Comparison of ENCODE assay signal across 8 cellular contexts in the genomic region with DNA sequence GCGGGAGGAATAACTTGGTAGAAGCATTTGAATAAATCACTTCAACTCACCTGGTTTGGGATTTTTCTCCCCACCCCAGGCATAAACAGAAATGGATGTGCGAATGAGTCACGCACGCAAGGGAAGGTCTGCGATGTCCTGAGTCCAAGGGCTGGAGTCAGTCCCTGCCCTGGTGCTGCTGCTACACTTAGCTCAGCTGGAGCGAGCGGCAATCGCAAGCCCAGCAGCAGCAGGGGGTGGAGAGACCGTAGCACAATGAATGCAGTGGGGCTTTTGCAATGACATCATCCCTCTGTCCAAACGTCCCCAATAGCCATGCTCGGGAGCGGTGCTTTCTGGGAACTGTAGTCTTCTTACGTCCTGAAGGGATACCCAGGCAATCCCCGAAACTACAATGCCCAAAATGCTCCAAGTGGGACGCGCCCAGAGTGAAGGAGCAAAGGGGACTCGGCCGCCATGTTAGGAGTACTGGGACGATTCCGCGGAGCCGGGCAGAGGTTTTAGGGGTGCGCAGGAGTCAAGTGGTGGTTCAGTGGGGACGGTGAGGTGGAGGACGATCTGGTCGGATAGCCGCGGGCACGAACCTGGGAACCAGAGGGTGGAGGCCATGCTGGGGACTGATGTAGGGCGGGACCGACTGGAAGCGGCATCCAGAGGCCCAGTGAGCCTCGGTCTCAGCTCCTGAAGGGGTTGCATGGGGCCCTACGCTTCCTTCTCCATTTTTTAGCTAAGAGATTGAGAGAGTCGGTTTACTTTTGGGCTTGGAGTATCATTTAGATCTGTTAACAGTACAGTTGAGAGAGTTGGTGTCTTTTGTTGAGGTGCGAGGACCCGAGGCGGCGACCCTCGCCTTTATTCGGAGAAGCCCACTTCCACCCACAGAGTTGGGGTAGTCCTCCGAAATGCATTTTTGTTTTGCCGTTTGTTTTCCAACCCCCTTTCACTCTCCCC. TPM values are rescaled to one million over a fixed set of nuclear protein-coding genes. Genes with fewer than 3 reads are reported as not detected.
DNase-seq lines count a peak whose midpoint lies in the region; ATAC-seq and TF ChIP-seq lines count a peak whose summit lies in the region.

A gene with protein sequence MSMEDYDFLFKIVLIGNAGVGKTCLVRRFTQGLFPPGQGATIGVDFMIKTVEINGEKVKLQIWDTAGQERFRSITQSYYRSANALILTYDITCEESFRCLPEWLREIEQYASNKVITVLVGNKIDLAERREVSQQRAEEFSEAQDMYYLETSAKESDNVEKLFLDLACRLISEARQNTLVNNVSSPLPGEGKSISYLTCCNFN (minus strand): TSS at position 257 of the 951 bp plus-strand sequence. CDS start 74,581 bp downstream, outside the sequence.

- H3K4me1 Mint-ChIP-seq in immature natural killer cell: peaks cover 5 to 19% of the 10 kb centered on the region in 2 donors

- H3K27me3 ChIP-seq in AG04450 (ENCODE audit: control insufficient read depth, insufficient read depth, low read length): no peaks in the 10 kb centered on the region

- H3K4me3 ChIP-seq in AG04450 (ENCODE audit: low read depth, low read length) (peak within 1 kb of the TSS; percentile 93), WI38 (ENCODE audit: low read depth, low read length) (peak within 1 kb of the TSS; percentile 97)

- H3K36me3 Mint-ChIP-seq in immature natural killer cell: peaks cover 3 to 9% (median 7%) of the 10 kb centered on the region in 3 donors

- CTCF ChIA-PET in AG04450 (lab: Charles Lee): interaction anchor here (0.5 to 1.0 kb wide), 4 partner anchors 55 to 205 kb away, joined by 3 to 6 read pairs (median 4); no protein-coding TSS in a partner anchor

- H3K27ac ChIP-seq in AG04450 (ENCODE audit: low read depth, low read length) (peak within 1 kb of the TSS; percentile 89), caudate nucleus (ENCODE audit: low read depth, low read length) (peak within 1 kb of the TSS; percentile 95)

- no peaks in the 10 kb centered on the region for H3K9me3 Mint-ChIP-seq in immature natural killer cell

- DNase-seq in AG04450 (ENCODE audit: low read depth, low spot score) (peak; percentile 99), NCI-H2196 treated with DMSO at 0.1 percent for 48 hours (lab: John Stamatoyannopoulos, UW; ENCODE audit: unreplicated experiment) (peak; percentile 97), caudate nucleus (lab: John Stamatoyannopoulos, UW) (peak; percentile 79 to 100 (median 98)), immature natural killer cell (peak; percentile 91 to 94 (median 92)), smooth muscle cell of the brain vasculature (ENCODE audit: low read depth, low spot score) (peak; percentile 99)

- TF ChIP-seq CTCF in AG04450 (IDR thresholded peaks at IDR 0.05; ENCODE audit: low read depth, low read length) (no peak), WI38 (IDR thresholded peaks at IDR 0.05; ENCODE audit: low read depth, low read length) (no peak)

- peaks cover 0 to 2% (median 0%) of the 10 kb centered on the region in 3 donors for H3K27me3 Mint-ChIP-seq in immature natural killer cell (ENCODE audit: low read depth in 3 of 3)

- H3K9me3 ChIP-seq in AG04450 (ENCODE audit: control insufficient read depth, insufficient read depth, low read length): no peaks in the 10 kb centered on the region

- no peak within 1 kb of the TSS for H3K4me3 Mint-ChIP-seq in immature natural killer cell

- ATAC-seq in GM18907 (IDR thresholded peaks at IDR 0.05; ENCODE audit: unreplicated experiment) (peak; percentile 97), HG03139 (IDR thresholded peaks at IDR 0.05; ENCODE audit: unreplicated experiment) (peak; percentile 93)

- H3K27ac Mint-ChIP-seq in immature natural killer cell: no peak within 1 kb of the TSS

- POLR2A ChIA-PET in AG04450 (lab: Yijun Ruan, JAX): interaction anchor here (0.8 to 3.6 kb wide), 5 partner anchors 20 to 187 kb away, joined by 3 to 36 read pairs (median 12); partner anchors contain the start of genes DDIAS and PCF11

RNA-seq across cellular contexts. Expression of the gene that starts here (rescaled TPM):
- polyA plus RNA-seq in AG04450 (2011; rRNA removed) (9.3 and 11.8 TPM in 2 replicates), immature natural killer cell (1 to 10 TPM; 2.2 to 6.5 (median 6.0) TPM)
- polyA minus RNA-seq in AG04450 (2011; rRNA and poly(A)+ RNA removed): 10.5 and 14.3 TPM in 2 replicates

Comparison
In these comparisons a context has a peak if more than half of its experiments do, and no peak if none do; other contexts are left out.
1. Peak in every context shown above with its lines: DNase-seq, ATAC-seq, H3K4me3 ChIP-seq and H3K27ac ChIP-seq.